In the genomic region with DNA sequence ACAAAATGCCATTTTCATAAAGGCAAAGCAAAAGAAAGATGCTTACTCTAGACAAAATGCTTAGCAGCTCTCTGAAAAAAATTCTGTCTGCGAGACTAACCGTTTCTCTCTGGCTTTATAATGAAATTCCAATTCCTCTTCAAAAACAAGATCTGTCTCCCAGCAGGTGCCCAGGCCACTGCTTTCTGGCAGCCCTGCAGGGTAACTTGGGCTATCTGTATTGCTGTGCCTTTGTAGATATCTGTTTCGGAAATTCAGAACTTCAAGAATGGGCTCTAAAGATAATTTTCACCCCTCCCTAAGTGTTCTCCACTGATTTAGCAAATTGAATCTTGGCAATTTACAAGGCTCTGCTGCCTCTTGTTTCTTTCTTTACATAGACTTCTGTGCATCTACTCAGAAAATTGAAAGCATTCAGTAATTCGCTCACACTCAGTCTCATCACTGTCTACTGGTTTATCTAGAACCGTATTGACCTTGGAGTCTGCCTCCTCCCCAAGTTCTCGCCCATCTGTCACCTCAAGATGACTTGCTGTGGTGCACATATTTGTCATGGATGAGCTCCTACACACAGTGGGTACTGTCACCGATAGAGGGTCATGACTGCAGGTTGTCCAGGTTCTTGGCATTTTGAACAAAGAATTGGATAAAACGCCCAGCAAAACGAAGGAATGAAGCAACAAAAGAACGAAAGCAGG, we compare ENCODE assay signal across 2 cellular contexts.
TF ChIP-seq lines count a peak whose summit lies in the region.

No MANE protein-coding gene starts in this region.

TF ChIP-seq in GM23338, 12 proteins besides CTCF, POLR2A, EP300 and RAD21 (continues in another document):
- TF ChIP-seq EZH2phosphoT487 (IDR thresholded peaks at IDR 0.05; ENCODE audit: unreplicated experiment) = no peak
- TF ChIP-seq POLR2AphosphoS5 (IDR thresholded peaks at IDR 0.05; ENCODE audit: low read depth) = no peak
- no peak for TF ChIP-seq CREB1 (CRISPR knock-in tag; IDR thresholded peaks at IDR 0.05; ENCODE audit: low read depth)
- TF ChIP-seq ZNF114 (CRISPR knock-in tag; IDR thresholded peaks at IDR 0.05) = no peak
- no peak for TF ChIP-seq EZH2 (IDR thresholded peaks at IDR 0.05; ENCODE audit: low read depth, unreplicated experiment)
- TF ChIP-seq STAT1 (IDR thresholded peaks at IDR 0.05; ENCODE audit: unreplicated experiment) = no peak
- TF ChIP-seq, protein P1, sequence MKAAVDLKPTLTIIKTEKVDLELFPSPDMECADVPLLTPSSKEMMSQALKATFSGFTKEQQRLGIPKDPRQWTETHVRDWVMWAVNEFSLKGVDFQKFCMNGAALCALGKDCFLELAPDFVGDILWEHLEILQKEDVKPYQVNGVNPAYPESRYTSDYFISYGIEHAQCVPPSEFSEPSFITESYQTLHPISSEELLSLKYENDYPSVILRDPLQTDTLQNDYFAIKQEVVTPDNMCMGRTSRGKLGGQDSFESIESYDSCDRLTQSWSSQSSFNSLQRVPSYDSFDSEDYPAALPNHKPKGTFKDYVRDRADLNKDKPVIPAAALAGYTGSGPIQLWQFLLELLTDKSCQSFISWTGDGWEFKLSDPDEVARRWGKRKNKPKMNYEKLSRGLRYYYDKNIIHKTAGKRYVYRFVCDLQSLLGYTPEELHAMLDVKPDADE (IDR thresholded peaks at IDR 0.05) = no peak
- no peak for TF ChIP-seq ZNF331 (CRISPR knock-in tag; IDR thresholded peaks at IDR 0.05; ENCODE audit: low read depth)
- no peak for TF ChIP-seq JUNB (IDR thresholded peaks at IDR 0.05; ENCODE audit: unreplicated experiment)
- TF ChIP-seq NANOG (IDR thresholded peaks at IDR 0.05; ENCODE audit: borderline replicate concordance) = no peak
- no peak for TF ChIP-seq REST (IDR thresholded peaks at IDR 0.05; ENCODE audit: unreplicated experiment)

TF ChIP-seq in SK-N-SH, 30 proteins besides CTCF, POLR2A, EP300 and RAD21:
- TF ChIP-seq, protein P2, sequence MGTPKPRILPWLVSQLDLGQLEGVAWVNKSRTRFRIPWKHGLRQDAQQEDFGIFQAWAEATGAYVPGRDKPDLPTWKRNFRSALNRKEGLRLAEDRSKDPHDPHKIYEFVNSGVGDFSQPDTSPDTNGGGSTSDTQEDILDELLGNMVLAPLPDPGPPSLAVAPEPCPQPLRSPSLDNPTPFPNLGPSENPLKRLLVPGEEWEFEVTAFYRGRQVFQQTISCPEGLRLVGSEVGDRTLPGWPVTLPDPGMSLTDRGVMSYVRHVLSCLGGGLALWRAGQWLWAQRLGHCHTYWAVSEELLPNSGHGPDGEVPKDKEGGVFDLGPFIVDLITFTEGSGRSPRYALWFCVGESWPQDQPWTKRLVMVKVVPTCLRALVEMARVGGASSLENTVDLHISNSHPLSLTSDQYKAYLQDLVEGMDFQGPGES (IDR thresholded peaks at IDR 0.05; ENCODE audit: low read depth, low read length) = no peak
